ENCODE assay signal across 7 cellular contexts in genomic region chr7:74173074-74173473, GRCh38. TPM values are rescaled to one million over a fixed set of nuclear protein-coding genes. Genes with fewer than 3 reads are reported as not detected.
DNase-seq lines count a peak whose midpoint lies in the region; ATAC-seq and TF ChIP-seq lines count a peak whose summit lies in the region.

No MANE protein-coding gene starts in this region.

- DNase-seq in GM12864 (ENCODE audit: low read depth) (no peak), NCI-H526 treated with DMSO at 0.1 percent for 48 hours (lab: John Stamatoyannopoulos, UW) (peak; percentile 59), ovary (peak in 3 of 5 donors; percentile 48 to 50 (median 50)), NCI-H82 (lab: John Stamatoyannopoulos, UW) (no peak), HK-2 (ENCODE audit: unreplicated experiment) (no peak)
- DNase-seq in effector memory CD8-positive, alpha-beta T cell = no peak

- H3K4me3 Mint-ChIP-seq in effector memory CD8-positive, alpha-beta T cell = peak overlapping the region; percentile 86 to 94

- H3K36me3 ChIP-seq in ovary = no peaks in the 10 kb centered on the region

- no peak for TF ChIP-seq EP300 in ovary (IDR thresholded peaks at IDR 0.05)

- H3K27ac Mint-ChIP-seq in effector memory CD8-positive, alpha-beta T cell = peak overlapping the region; percentile 92 to 95

- intact Hi-C loops in ovary (cut with DNase I) = loop anchor here in 1 of 4 donors (10.0 kb wide), 2 partner anchors 88 to 308 kb away; partner anchors contain the start of genes LIMK1 and TMEM270

- TF ChIP-seq CTCF in GM12864 (IDR thresholded peaks at IDR 0.05; ENCODE audit: low read depth, low read length, missing control alignments) (no peak), ovary (IDR thresholded peaks at IDR 0.05) (no peak)

- no peaks in the 10 kb centered on the region for H3K27me3 ChIP-seq in ovary

- peaks cover 1% of the 10 kb centered on the region for H3K4me1 ChIP-seq in ovary (ENCODE audit: insufficient read depth)

- H3K27ac ChIP-seq in ovary = peak overlapping the region in 1 of 2 donors; percentile 85

- no peaks in the 10 kb centered on the region for H3K9me3 Mint-ChIP-seq in effector memory CD8-positive, alpha-beta T cell

- 19 to 39% (median 29%) methylated on average over 14 of the region's 14 CpGs for WGBS in ovary, 3 donors

- no peak for TF ChIP-seq POLR2A in ovary (IDR thresholded peaks at IDR 0.05)

- peaks cover 31% of the 10 kb centered on the region for H3K36me3 Mint-ChIP-seq in effector memory CD8-positive, alpha-beta T cell (ENCODE audit: insufficient read depth)

- ATAC-seq in effector memory CD8-positive, alpha-beta T cell (replicated peaks) = no peak
- ATAC-seq in HG03571 (IDR thresholded peaks at IDR 0.05; ENCODE audit: unreplicated experiment) = no peak

- peaks cover 31 to 35% of the 10 kb centered on the region in 2 donors for H3K4me1 Mint-ChIP-seq in effector memory CD8-positive, alpha-beta T cell (ENCODE audit: low read depth in 2 of 2)

- H3K4me3 ChIP-seq in GM12864 (ENCODE audit: low read depth, low read length) (peak overlapping the region; percentile 100), ovary (peak overlapping the region; percentile 67)

- H3K9me3 ChIP-seq in ovary = no peaks in the 10 kb centered on the region

- no peaks in the 10 kb centered on the region for H3K27me3 Mint-ChIP-seq in effector memory CD8-positive, alpha-beta T cell

RNA-seq across cellular contexts. Expression of gene EIF4H, which starts 1.1 kb away (rescaled TPM):
- total RNA-seq in ovary = 100 to 1,000 TPM; 151 to 301 (median 273) TPM
- 100 to 1,000 TPM; 221 to 222 TPM for polyA plus RNA-seq in ovary

RNA-seq across cellular contexts. Expression of gene LAT2, which starts 36.7 kb away (rescaled TPM):
- total RNA-seq in ovary = 1 to 10 TPM; 2.6 to 7.9 (median 3.5) TPM
- polyA plus RNA-seq in ovary = 1 to 10 TPM; 2.4 to 4.2 TPM

Comparison
In these comparisons a context has a peak if more than half of its experiments do, and no peak if none do; other contexts are left out.
1. DNase-seq: peak in NCI-H526 treated with DMSO at 0.1 percent for 48 hours (single experiment) and ovary (3 of 5); none in GM12864 (single experiment), effector memory CD8-positive, alpha-beta T cell (0 of 3), NCI-H82 (single experiment) and HK-2 (single experiment).